8 cellular contexts compared by ENCODE assay signal in the genomic region with DNA sequence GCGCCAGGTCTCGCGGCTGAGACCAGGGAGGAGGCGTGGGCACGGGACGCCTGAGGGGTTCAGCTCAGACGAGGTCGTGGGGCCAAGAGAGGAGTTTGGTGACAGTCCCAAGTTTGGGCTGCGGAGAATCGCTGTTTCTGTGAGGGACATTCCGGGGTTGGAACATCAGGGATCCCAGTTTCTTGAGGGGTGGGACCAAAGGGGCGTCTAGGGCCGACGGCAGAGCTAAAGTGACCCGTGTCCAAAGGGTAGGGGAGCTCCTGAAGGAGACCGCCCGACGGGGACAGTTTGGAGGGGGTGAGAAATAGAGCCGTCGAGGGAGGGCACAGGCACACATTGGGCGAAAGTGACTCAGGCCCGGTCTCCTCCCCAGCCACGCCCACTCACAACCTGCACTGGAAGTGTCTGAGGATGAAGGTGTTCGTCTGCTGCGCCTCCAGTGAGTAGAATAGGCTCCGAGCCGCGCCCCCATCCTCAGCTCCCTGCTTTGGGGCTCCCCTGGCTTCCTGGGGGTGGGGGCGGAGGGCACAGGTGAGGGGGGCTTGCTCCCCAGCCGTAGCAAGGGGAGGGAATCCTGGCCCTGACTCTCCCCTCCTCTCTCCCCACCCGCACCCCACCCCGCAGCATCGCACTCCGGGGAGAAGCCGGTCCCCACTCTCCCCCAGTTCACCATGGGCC. TPM values are rescaled to one million over a fixed set of nuclear protein-coding genes. Genes with fewer than 3 reads are reported as not detected.
A peak's percentile ranks its signal among the peaks of the same experiment; 100 is the strongest.
DNase-seq lines count a peak whose midpoint lies in the region; ATAC-seq, FAIRE-seq and TF ChIP-seq lines count a peak whose summit lies in the region.

No MANE protein-coding gene starts in this region.

- peaks cover 28% of the 10 kb centered on the region for H3K27me3 ChIP-seq in astrocyte (ENCODE audit: insufficient read depth, low read length)

- H3K4me1 Mint-ChIP-seq in HFFc6 (ENCODE audit: low read depth) (peaks cover 21% of the 10 kb centered on the region), astrocyte (ENCODE audit: low read depth, unreplicated experiment) (peaks cover 9% of the 10 kb centered on the region), immature natural killer cell (peaks cover 36 to 42% of the 10 kb centered on the region in 2 donors)

- no peaks in the 10 kb centered on the region for H3K9me3 ChIP-seq in astrocyte (ENCODE audit: insufficient read depth, low read depth, low read length)

- H3K79me2 ChIP-seq in astrocyte (ENCODE audit: insufficient read depth, low read length) = no peaks in the 10 kb centered on the region

- H3K4me3 Mint-ChIP-seq in HFFc6 (peak overlapping the region; percentile 98), astrocyte (ENCODE audit: unreplicated experiment) (peak overlapping the region; percentile 92), immature natural killer cell (peak overlapping the region; percentile 93 to 98 (median 93))

- TF ChIP-seq CTCF in HFFc6 (IDR thresholded peaks at IDR 0.05) = no peak
- no peak for TF ChIP-seq CTCF in astrocyte (IDR thresholded peaks at IDR 0.05; ENCODE audit: insufficient read depth, low read depth, low read length)

- peak overlapping the region; percentile 93 for H3K4me2 ChIP-seq in astrocyte (ENCODE audit: low read length)

- H3K27ac Mint-ChIP-seq in HFFc6 (peak overlapping the region; percentile 83), astrocyte (ENCODE audit: unreplicated experiment) (peak overlapping the region; percentile 83), immature natural killer cell (peak overlapping the region; percentile 86 to 97 (median 90))

- DNase-seq in ACHN = peak; percentile 63
- peak; percentile 31 for DNase-seq in HFFc6
- DNase-seq in T-helper 9 cell = peak; percentile 74
- no peak for DNase-seq in astrocyte (ENCODE audit: low read depth)
- peak; percentile 40 to 50 (median 48) for DNase-seq in immature natural killer cell
- peak; percentile 73 to 81 for DNase-seq in stimulated activated CD4-positive, alpha-beta T cell treated with anti-CD3 and anti-CD28 coated beads, Interleukin-15, amount 100 ng/mL, for 48 hours (ENCODE audit: low read depth in 2 of 2)
- DNase-seq in NCI-H1105 treated with DMSO at 0.1 percent for 48 hours (lab: John Stamatoyannopoulos, UW) = no peak

- no peak for FAIRE-seq in astrocyte (lab: Jason Lieb, UNC)

- H3K36me3 Mint-ChIP-seq in HFFc6 (ENCODE audit: low read depth) = no peaks in the 10 kb centered on the region
- peaks cover 2% of the 10 kb centered on the region for H3K36me3 Mint-ChIP-seq in astrocyte (ENCODE audit: low read depth, unreplicated experiment)
- H3K36me3 Mint-ChIP-seq in immature natural killer cell = no peaks in the 10 kb centered on the region

- H4K20me1 ChIP-seq in astrocyte (ENCODE audit: insufficient read depth, low read length) = peaks cover 13% of the 10 kb centered on the region

- H3K36me3 ChIP-seq in astrocyte (ENCODE audit: insufficient read depth, low read length) = no peaks in the 10 kb centered on the region

- peak overlapping the region; percentile 28 for H3K27ac ChIP-seq in astrocyte (ENCODE audit: low read depth, low read length)

- no peak for ATAC-seq in GM18870 (IDR thresholded peaks at IDR 0.05; ENCODE audit: unreplicated experiment)

- H3K27me3 Mint-ChIP-seq in HFFc6 (ENCODE audit: insufficient read depth) = peaks cover 34% of the 10 kb centered on the region
- peaks cover 31% of the 10 kb centered on the region for H3K27me3 Mint-ChIP-seq in astrocyte (ENCODE audit: low read depth, unreplicated experiment)
- H3K27me3 Mint-ChIP-seq in immature natural killer cell (ENCODE audit: low read depth in 3 of 3) = peaks cover 16 to 37% (median 26%) of the 10 kb centered on the region in 3 donors

- peak overlapping the region; percentile 82 for H3K4me3 ChIP-seq in astrocyte (ENCODE audit: insufficient read depth, low read depth, low read length)

- H3K9ac ChIP-seq in astrocyte (ENCODE audit: low read length) = peak overlapping the region; percentile 71

- no peaks in the 10 kb centered on the region for H3K9me3 Mint-ChIP-seq in HFFc6
- no peaks in the 10 kb centered on the region for H3K9me3 Mint-ChIP-seq in astrocyte (ENCODE audit: unreplicated experiment)
- H3K9me3 Mint-ChIP-seq in immature natural killer cell = peaks cover 0 to 3% (median 0%) of the 10 kb centered on the region in 6 donors

- in situ Hi-C loops in ACHN (cut with HindIII; ENCODE audit: low pct_ligation_motif_present, low pct_unique_long_range_greater_than_20kb, low sequenced_read_pairs) = no loop called here

- H3K4me1 ChIP-seq in astrocyte (ENCODE audit: insufficient read depth, low read length) = peaks cover 15% of the 10 kb centered on the region

- H2AFZ ChIP-seq in astrocyte (ENCODE audit: low read depth, low read length) = peak overlapping the region; percentile 94

RNA-seq across cellular contexts. Expression of gene EFNA3, which starts 7.0 kb away (rescaled TPM):
- under 1 TPM; 0.25 to 0.87 (median 0.55) TPM for total RNA-seq in HFFc6 (2021; fragmentation: NEBNext Ultra II Directional; extraction: Animal tissue kit (Norgen Biotek cat#: 25700))
- 2.9 and 3.4 TPM in 2 replicates for total RNA-seq in astrocyte
- 1 to 10 TPM in 1 of 3 donors, under 1 TPM in 2; 0.70 to 2.3 (median 0.94) TPM for polyA plus RNA-seq in immature natural killer cell

RNA-seq across cellular contexts. Expression of gene EFNA4, which starts 22.1 kb away (rescaled TPM):
- total RNA-seq in HFFc6 (2021; fragmentation: NEBNext Ultra II Directional; extraction: Animal tissue kit (Norgen Biotek cat#: 25700)) = 1 to 10 TPM; 3.6 to 5.6 (median 4.8) TPM
- total RNA-seq in astrocyte = 11.8 TPM in 2 replicates
- polyA plus RNA-seq in immature natural killer cell = 1 to 10 TPM; 1.1 to 3.0 (median 2.6) TPM

RNA-seq across cellular contexts. Expression of gene ADAM15, which starts 34.5 kb away (rescaled TPM):
- 10 to 100 TPM; 51.1 to 66.9 (median 63.7) TPM for total RNA-seq in HFFc6 (2021; fragmentation: NEBNext Ultra II Directional; extraction: Animal tissue kit (Norgen Biotek cat#: 25700))
- total RNA-seq in astrocyte = 66.8 and 68.3 TPM in 2 replicates
- 10 to 100 TPM; 10.4 to 27.1 (median 24.3) TPM for polyA plus RNA-seq in immature natural killer cell

RNA-seq across cellular contexts. Expression of gene EFNA1, which starts 42.0 kb away (rescaled TPM):
- total RNA-seq in HFFc6 (2021; fragmentation: NEBNext Ultra II Directional; extraction: Animal tissue kit (Norgen Biotek cat#: 25700)) = under 1 TPM in 1 of 6 experiments, not detected in 5; 0.19 TPM
- total RNA-seq in astrocyte = 11.3 and 16.4 TPM in 2 replicates
- polyA plus RNA-seq in immature natural killer cell = 1 to 10 TPM in 2 of 3 donors, under 1 TPM in 1; 0.64 to 4.0 (median 1.1) TPM

RNA-seq across cellular contexts. Expression of gene SLC50A1, which starts 50.0 kb away (rescaled TPM):
- 10 to 100 TPM; 23.5 to 36.4 (median 29.5) TPM for total RNA-seq in HFFc6 (2021; fragmentation: NEBNext Ultra II Directional; extraction: Animal tissue kit (Norgen Biotek cat#: 25700))
- total RNA-seq in astrocyte = 22.8 and 25.4 TPM in 2 replicates
- polyA plus RNA-seq in immature natural killer cell = 100 to 1,000 TPM in 1 of 3 donors, 10 to 100 TPM in 2; 59.5 to 120 (median 93.0) TPM

Comparison
In these comparisons a context has a peak if more than half of its experiments do, and no peak if none do; other contexts are left out.
1. DNase-seq: peak in ACHN (single experiment), HFFc6 (single experiment), T-helper 9 cell (single experiment), immature natural killer cell (3 of 3) and stimulated activated CD4-positive, alpha-beta T cell treated with anti-CD3 and anti-CD28 coated beads, Interleukin-15, amount 100 ng/mL, for 48 hours (2 of 2); none in astrocyte (single experiment) and NCI-H1105 treated with DMSO at 0.1 percent for 48 hours (single experiment).
2. Peak in every context shown above with its lines, with median percentiles within 50 percentile points of each other: H3K27ac Mint-ChIP-seq and H3K4me3 Mint-ChIP-seq.